ENCODE assay signal across 16 cellular contexts in genomic region chr16:1317479-1318267, GRCh38.
"Had no signal": no experiment of that assay in that cellular context is flagged by ENCODE, and none has a peak within 500 bp of the region (broad histone marks: within the 10 kb centered on the region; RNA-seq: fewer than 3 reads in every experiment).

No MANE protein-coding gene starts in this region.

- DNase-seq: activated CD4-positive, alpha-beta T cell treated with anti-CD3 and anti-CD28 coated beads, Interleukin-2, amount 10 ng/mL, durations not matched to agents 24 days and 14 days; activated naive CD4-positive, alpha-beta T cell; anterior cingulate cortex; central memory CD4-positive, alpha-beta T cell; gastrocnemius medialis; heart left ventricle; left ventricle myocardium superior; mucosa of descending colon; naive B cell; stimulated activated naive CD4-positive, alpha-beta T cell treated with Interleukin-2 at 50 U/mL for 16 hours; T-helper 1 cell; thyroid gland had no signal

- H3K27me3 Mint-ChIP-seq: activated CD4-positive, alpha-beta T cell treated with anti-CD3 and anti-CD28 coated beads, Interleukin-2, amount 10 ng/mL, durations not matched to agents 24 days and 14 days; activated T-helper 17 cell treated with anti-CD3 and anti-CD28 coated beads, Interleukin-2, amount 50 U/mL, for 72 hours; brain; naive B cell had no signal

- H3K27ac Mint-ChIP-seq: activated CD4-positive, alpha-beta T cell treated with anti-CD3 and anti-CD28 coated beads, Interleukin-2, amount 10 ng/mL, durations not matched to agents 24 days and 14 days had no signal

- H3K4me1 Mint-ChIP-seq: activated T-helper 17 cell treated with anti-CD3 and anti-CD28 coated beads, Interleukin-2, amount 50 U/mL, for 72 hours had no signal

- ATAC-seq: activated T-helper 17 cell treated with anti-CD3 and anti-CD28 coated beads, Interleukin-2, amount 50 U/mL, for 72 hours; esophagus mucosa; gastrocnemius medialis; heart left ventricle; left ventricle myocardium superior; mucosa of descending colon had no signal

- H3K9me3 Mint-ChIP-seq: activated CD4-positive, alpha-beta T cell treated with anti-CD3 and anti-CD28 coated beads, Interleukin-2, amount 10 ng/mL, durations not matched to agents 24 days and 14 days; activated T-helper 17 cell treated with anti-CD3 and anti-CD28 coated beads, Interleukin-2, amount 50 U/mL, for 72 hours; brain; naive B cell had no signal

- H3K4me3 Mint-ChIP-seq: activated CD4-positive, alpha-beta T cell treated with anti-CD3 and anti-CD28 coated beads, Interleukin-2, amount 10 ng/mL, durations not matched to agents 24 days and 14 days; activated T-helper 17 cell treated with anti-CD3 and anti-CD28 coated beads, Interleukin-2, amount 50 U/mL, for 72 hours; brain had no signal

- H3K9me3 ChIP-seq: gastrocnemius medialis, heart left ventricle, mucosa of descending colon, neutrophil, thyroid gland had no signal
